20 cellular contexts compared by ENCODE assay signal in genomic region chr17:15168379-15168778, GRCh38.
A peak's percentile ranks its signal among the peaks of the same experiment; 100 is the strongest.
DNase-seq lines count a peak whose midpoint lies in the region; ATAC-seq, FAIRE-seq and TF ChIP-seq lines count a peak whose summit lies in the region.
"Had no signal": no experiment of that assay in that cellular context is flagged by ENCODE, and none has a peak within 500 bp of the region (broad histone marks: within the 10 kb centered on the region; RNA-seq: fewer than 3 reads in every experiment).

No MANE protein-coding gene starts in this region.

- CTCF ChIA-PET in HepG2 (lab: Yijun Ruan, JAX; ENCODE audit: low intra/inter-chr PET ratio, low total read pairs), result no interaction called here

- H3K9ac ChIP-seq in HepG2 (ENCODE audit: insufficient read depth, low read depth, low read length) (no peak overlapping the region), parathyroid adenoma (no peak overlapping the region)
- H3K9ac ChIP-seq: BLaER1, GM23248 had no signal

- TF ChIP-seq EP300 in HepG2 (IDR thresholded peaks at IDR 0.05; ENCODE audit: low read depth in 2 of 2, low read length in 2 of 2) (no peak), HepG2 (CRISPR knock-in tag; IDR thresholded peaks at IDR 0.05; ENCODE audit: borderline replicate concordance) (no peak), esophagus muscularis mucosa (IDR thresholded peaks at IDR 0.05) (no peak)

- H3K4me3 ChIP-seq in HepG2 (replicated peaks in 1 of 3; ENCODE audit: insufficient read depth in 1 of 3, low read depth in 2 of 3, low read length in 3 of 3), result no peak overlapping the region
- H3K4me3 ChIP-seq in right lobe of liver, result no peak overlapping the region
- no peak overlapping the region for H3K4me3 ChIP-seq in esophagus muscularis mucosa
- no peak overlapping the region for H3K4me3 ChIP-seq in parathyroid adenoma (ENCODE audit: low read depth, low read length)
- H3K4me3 ChIP-seq: BLaER1, GM23248 had no signal

- H3K4me1 ChIP-seq in HepG2 (ENCODE audit: insufficient read depth, low read length) (no peaks in the 10 kb centered on the region), right lobe of liver (no peaks in the 10 kb centered on the region), esophagus muscularis mucosa (peaks cover 0 to 4% (median 0%) of the 10 kb centered on the region in 4 donors), parathyroid adenoma (no peaks in the 10 kb centered on the region)
- H3K4me1 ChIP-seq: BLaER1 had no signal

- H3K27me3 ChIP-seq in HepG2 (ENCODE audit: control insufficient read depth in 1 of 2, insufficient read depth in 2 of 2, low read length in 2 of 2), result peaks cover 0 to 7% of the 10 kb centered on the region in 2 experiments; a peak in 2 of 5 replicates
- no peaks in the 10 kb centered on the region for H3K27me3 ChIP-seq in right lobe of liver
- peaks cover 0 to 19% (median 0%) of the 10 kb centered on the region in 4 donors for H3K27me3 ChIP-seq in esophagus muscularis mucosa
- H3K27me3 ChIP-seq in parathyroid adenoma (ENCODE audit: control insufficient read depth, insufficient read depth, low read length), result no peaks in the 10 kb centered on the region
- H3K27me3 ChIP-seq: BLaER1 had no signal

- 38% methylated on average over 4 of the region's 4 CpGs for WGBS in HepG2 (ENCODE audit: low lambda C conversion rate)
- WGBS in right lobe of liver (ENCODE audit: insufficient coverage, low coverage, low lambda C conversion rate, missing lambda C conversion rate), result 73% methylated on average over 4 of the region's 4 CpGs
- WGBS in esophagus muscularis mucosa, result 68% methylated on average over 4 of the region's 4 CpGs

- no peaks in the 10 kb centered on the region for H3K79me2 ChIP-seq in HepG2 (ENCODE audit: insufficient read depth, low read length)
- H3K79me2 ChIP-seq in parathyroid adenoma, result no peaks in the 10 kb centered on the region

- TF ChIP-seq CTCF in HepG2 (CRISPR knock-in tag; IDR thresholded peaks at IDR 0.05), result no peak
- no peak for TF ChIP-seq CTCF in right lobe of liver (IDR thresholded peaks at IDR 0.05)
- no peak for TF ChIP-seq CTCF in esophagus muscularis mucosa (IDR thresholded peaks at IDR 0.05)
- no peak for TF ChIP-seq CTCF in parathyroid adenoma (IDR thresholded peaks at IDR 0.05)

- H2AFZ ChIP-seq in HepG2 (ENCODE audit: low read length) (no peak overlapping the region), parathyroid adenoma (peak overlapping the region; percentile 61)
- H2AFZ ChIP-seq: GM23248 had no signal

- H3K36me3 ChIP-seq in HepG2 (replicated peaks in 1 of 2; ENCODE audit: control insufficient read depth in 1 of 2, insufficient read depth in 2 of 2, low read length in 2 of 2), result no peaks in the 10 kb centered on the region
- H3K36me3 ChIP-seq in right lobe of liver, result no peaks in the 10 kb centered on the region
- no peaks in the 10 kb centered on the region for H3K36me3 ChIP-seq in esophagus muscularis mucosa
- H3K36me3 ChIP-seq in parathyroid adenoma (ENCODE audit: control insufficient read depth, insufficient read depth, low read length), result no peaks in the 10 kb centered on the region
- H3K36me3 ChIP-seq: BLaER1 had no signal

- FAIRE-seq in HepG2 (lab: Jason Lieb, UNC) (no peak), frontal cortex (lab: Jason Lieb, UNC) (no peak)
- FAIRE-seq: GM12892, GM18507, HTR-8/SVneo had no signal

- H3K9me3 ChIP-seq in HepG2 (ENCODE audit: low read length), result no peaks in the 10 kb centered on the region
- H3K9me3 ChIP-seq in right lobe of liver, result no peaks in the 10 kb centered on the region
- H3K9me3 ChIP-seq in esophagus muscularis mucosa, result no peaks in the 10 kb centered on the region
- H3K9me3 ChIP-seq in parathyroid adenoma (ENCODE audit: control insufficient read depth, low read length), result no peaks in the 10 kb centered on the region

- intact Hi-C loops in HepG2 (cut with micrococcal nuclease; ENCODE audit: unreplicated experiment) (no loop called here), right lobe of liver (cut with DNase I) (no loop called here), esophagus muscularis mucosa (cut with DNase I) (no loop called here)

- no peak overlapping the region for H3K27ac ChIP-seq in HepG2 (ENCODE audit: extremely low read length, insufficient read depth, low read length)
- no peak overlapping the region for H3K27ac ChIP-seq in right lobe of liver
- H3K27ac ChIP-seq in esophagus muscularis mucosa (replicated peaks in 1 of 4), result no peak overlapping the region
- H3K27ac ChIP-seq in parathyroid adenoma, result no peak overlapping the region
- H3K27ac ChIP-seq: 22Rv1, BLaER1, GM23248 had no signal

- DNase-seq in HepG2 (ENCODE audit: low spot score), result no peak
- no peak for DNase-seq in right lobe of liver
- peak; percentile 8 for DNase-seq in esophagus muscularis mucosa (ENCODE audit: extremely low spot score)
- DNase-seq in NCI-H1694 treated with DMSO at 0.1 percent for 48 hours (lab: John Stamatoyannopoulos, UW), result no peak
- DNase-seq in frontal cortex (ENCODE audit: low spot score in 2 of 2), result no peak
- DNase-seq: CD4-positive, alpha-beta memory T cell; DMS153; DMS79; GDM1; GM23248; H7; HFFc6 had no signal

- BruUV-seq in HepG2 (replicated peaks; lab: Mats Ljungman, UMichigan), result no TSS peak

- in situ Hi-C loops in HepG2 (cut with HindIII; ENCODE audit: extremely low pct_ligation_motif_present, low pct_unique_long_range_greater_than_20kb), result no loop called here

- POLR2A ChIA-PET in HepG2 (lab: Yijun Ruan, JAX), result no interaction called here

- TF ChIP-seq RAD21 in HepG2 (CRISPR knock-in tag; IDR thresholded peaks at IDR 0.05), result no peak

- H3K4me2 ChIP-seq in HepG2 (ENCODE audit: low read depth, low read length) (no peak overlapping the region), parathyroid adenoma (ENCODE audit: low read length) (peak overlapping the region; percentile 49)
- H3K4me2 ChIP-seq: BLaER1 had no signal

- ATAC-seq in HepG2 (no peak), right lobe of liver (no peak), HG02623 (IDR thresholded peaks at IDR 0.05; ENCODE audit: unreplicated experiment) (no peak)
- ATAC-seq: HCT116 had no signal

- TF ChIP-seq POLR2A in HepG2 (IDR thresholded peaks at IDR 0.05; ENCODE audit: insufficient read depth in 1 of 2, low read depth in 2 of 2, low read length in 2 of 2), result no peak
- TF ChIP-seq POLR2A in right lobe of liver (IDR thresholded peaks at IDR 0.05), result no peak
- TF ChIP-seq POLR2A in esophagus muscularis mucosa (IDR thresholded peaks at IDR 0.05; ENCODE audit: low read depth), result no peak

- H4K20me1 ChIP-seq in HepG2 (ENCODE audit: insufficient read depth, low read length), result no peaks in the 10 kb centered on the region
- H4K20me1 ChIP-seq: BLaER1 had no signal

TF ChIP-seq in HepG2, 621 proteins besides CTCF, POLR2A, EP300 and RAD21:
- TF ChIP-seq NFE2 (CRISPR knock-in tag; IDR thresholded peaks at IDR 0.05) (no peak), TBX2 (CRISPR knock-in tag; IDR thresholded peaks at IDR 0.05; ENCODE audit: borderline replicate concordance) (no peak), CHD4 (IDR thresholded peaks at IDR 0.05; ENCODE audit: borderline replicate concordance, low read length) (no peak), MAFF (IDR thresholded peaks at IDR 0.05; ENCODE audit: low read depth, low read length) (peak; percentile 36; the same call in 1 of the 2 replicates), AGO2 (optimal IDR thresholded peaks at IDR 0.05; ENCODE audit: low read depth, low read length) (no peak), MAFK (conservative IDR thresholded peaks at IDR 0.05 in 1 of 2, IDR thresholded peaks at IDR 0.05 in 1 of 2; ENCODE audit: low read length in 2 of 2) (peak in 1 of 2 experiments; percentile 73; a peak in 2 of 4 replicates)
- TF ChIP-seq, protein P1, sequence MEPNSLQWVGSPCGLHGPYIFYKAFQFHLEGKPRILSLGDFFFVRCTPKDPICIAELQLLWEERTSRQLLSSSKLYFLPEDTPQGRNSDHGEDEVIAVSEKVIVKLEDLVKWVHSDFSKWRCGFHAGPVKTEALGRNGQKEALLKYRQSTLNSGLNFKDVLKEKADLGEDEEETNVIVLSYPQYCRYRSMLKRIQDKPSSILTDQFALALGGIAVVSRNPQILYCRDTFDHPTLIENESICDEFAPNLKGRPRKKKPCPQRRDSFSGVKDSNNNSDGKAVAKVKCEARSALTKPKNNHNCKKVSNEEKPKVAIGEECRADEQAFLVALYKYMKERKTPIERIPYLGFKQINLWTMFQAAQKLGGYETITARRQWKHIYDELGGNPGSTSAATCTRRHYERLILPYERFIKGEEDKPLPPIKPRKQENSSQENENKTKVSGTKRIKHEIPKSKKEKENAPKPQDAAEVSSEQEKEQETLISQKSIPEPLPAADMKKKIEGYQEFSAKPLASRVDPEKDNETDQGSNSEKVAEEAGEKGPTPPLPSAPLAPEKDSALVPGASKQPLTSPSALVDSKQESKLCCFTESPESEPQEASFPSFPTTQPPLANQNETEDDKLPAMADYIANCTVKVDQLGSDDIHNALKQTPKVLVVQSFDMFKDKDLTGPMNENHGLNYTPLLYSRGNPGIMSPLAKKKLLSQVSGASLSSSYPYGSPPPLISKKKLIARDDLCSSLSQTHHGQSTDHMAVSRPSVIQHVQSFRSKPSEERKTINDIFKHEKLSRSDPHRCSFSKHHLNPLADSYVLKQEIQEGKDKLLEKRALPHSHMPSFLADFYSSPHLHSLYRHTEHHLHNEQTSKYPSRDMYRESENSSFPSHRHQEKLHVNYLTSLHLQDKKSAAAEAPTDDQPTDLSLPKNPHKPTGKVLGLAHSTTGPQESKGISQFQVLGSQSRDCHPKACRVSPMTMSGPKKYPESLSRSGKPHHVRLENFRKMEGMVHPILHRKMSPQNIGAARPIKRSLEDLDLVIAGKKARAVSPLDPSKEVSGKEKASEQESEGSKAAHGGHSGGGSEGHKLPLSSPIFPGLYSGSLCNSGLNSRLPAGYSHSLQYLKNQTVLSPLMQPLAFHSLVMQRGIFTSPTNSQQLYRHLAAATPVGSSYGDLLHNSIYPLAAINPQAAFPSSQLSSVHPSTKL (CRISPR knock-in tag; IDR thresholded peaks at IDR 0.05), result no peak
